1 cellular context compared by ENCODE assay signal in the genomic region with DNA sequence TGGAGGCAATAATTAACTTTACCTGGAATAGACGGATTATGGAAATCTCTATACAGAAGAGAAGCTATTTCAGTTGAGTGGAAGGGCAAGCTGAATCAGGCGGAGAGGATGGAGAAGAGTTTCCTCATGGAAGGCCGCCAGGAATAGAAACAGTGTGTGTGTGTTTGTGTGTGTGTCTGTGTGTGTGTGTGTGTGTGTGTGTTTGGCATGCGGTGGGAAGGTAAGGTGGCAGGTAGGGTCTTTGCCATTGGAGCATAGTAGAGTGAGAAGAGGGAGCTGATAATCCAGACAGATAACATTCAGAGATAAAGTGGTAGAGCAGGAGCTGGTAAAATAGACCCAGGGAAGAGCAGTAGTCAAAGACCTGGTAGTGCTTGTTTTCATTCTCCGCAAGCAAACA.
TF ChIP-seq lines count a peak whose summit lies in the region.

No MANE protein-coding gene starts in this region.

TF ChIP-seq in HEK293, 187 proteins besides CTCF, POLR2A, EP300 and RAD21:
- TF ChIP-seq ZNF768 (tag by site-specific recombination; IDR thresholded peaks at IDR 0.05), result no peak
- no peak for TF ChIP-seq ZNF10 (tag by site-specific recombination; IDR thresholded peaks at IDR 0.05)
- TF ChIP-seq FEZF1 (tag by site-specific recombination; IDR thresholded peaks at IDR 0.05), result no peak
- no peak for TF ChIP-seq ZNF501 (tag by site-specific recombination; IDR thresholded peaks at IDR 0.05)
- TF ChIP-seq, protein P1, sequence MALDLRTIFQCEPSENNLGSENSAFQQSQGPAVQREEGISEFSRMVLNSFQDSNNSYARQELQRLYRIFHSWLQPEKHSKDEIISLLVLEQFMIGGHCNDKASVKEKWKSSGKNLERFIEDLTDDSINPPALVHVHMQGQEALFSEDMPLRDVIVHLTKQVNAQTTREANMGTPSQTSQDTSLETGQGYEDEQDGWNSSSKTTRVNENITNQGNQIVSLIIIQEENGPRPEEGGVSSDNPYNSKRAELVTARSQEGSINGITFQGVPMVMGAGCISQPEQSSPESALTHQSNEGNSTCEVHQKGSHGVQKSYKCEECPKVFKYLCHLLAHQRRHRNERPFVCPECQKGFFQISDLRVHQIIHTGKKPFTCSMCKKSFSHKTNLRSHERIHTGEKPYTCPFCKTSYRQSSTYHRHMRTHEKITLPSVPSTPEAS (tag by site-specific recombination; IDR thresholded peaks at IDR 0.05), result peak; percentile 61; the same call in 1 of the 2 replicates
- TF ChIP-seq BCL11B (tag by site-specific recombination; IDR thresholded peaks at IDR 0.05; ENCODE audit: low read depth), result no peak
- no peak for TF ChIP-seq SP3 (tag by site-specific recombination; IDR thresholded peaks at IDR 0.05)
- TF ChIP-seq ZNF157 (tag by site-specific recombination; IDR thresholded peaks at IDR 0.05), result no peak
